15 cellular contexts compared by ENCODE assay signal in the genomic region with DNA sequence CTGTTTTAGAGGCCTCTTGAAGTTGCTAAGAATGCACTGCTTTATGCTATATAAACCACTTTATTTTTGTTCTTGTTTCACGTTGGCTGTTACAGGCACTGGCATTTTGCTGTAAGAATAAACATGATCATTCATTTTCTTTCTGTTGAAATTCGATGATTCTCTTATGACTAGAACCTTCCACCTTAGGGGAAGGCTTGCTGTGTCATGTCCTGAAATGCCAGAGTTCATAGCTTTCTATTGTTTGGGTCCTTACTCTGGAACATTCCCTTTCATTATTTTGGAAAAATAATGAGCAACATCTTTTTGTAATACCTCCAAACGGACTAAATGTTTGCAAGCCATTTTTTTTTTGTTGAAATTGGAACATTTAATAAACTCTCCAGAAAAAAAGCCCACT.
"Had no signal": no experiment of that assay in that cellular context is flagged by ENCODE, and none has a peak within 500 bp of the region (broad histone marks: within the 10 kb centered on the region; RNA-seq: fewer than 3 reads in every experiment).

No MANE protein-coding gene starts in this region.

- H3K27ac Mint-ChIP-seq: activated B cell treated with CpG ODN at 0.5 μM for 24 hours; activated naive CD8-positive, alpha-beta T cell treated with anti-CD3 and anti-CD28 coated beads for 36 hours; endodermal cell; naive thymus-derived CD8-positive, alpha-beta T cell; T-cell had no signal

- H3K27me3 ChIP-seq: dorsolateral prefrontal cortex, heart right ventricle, thyroid gland had no signal

- H3K36me3 Mint-ChIP-seq: activated naive CD8-positive, alpha-beta T cell treated with anti-CD3 and anti-CD28 coated beads for 36 hours; naive thymus-derived CD8-positive, alpha-beta T cell; T-cell had no signal

- ATAC-seq: heart right ventricle; left cardiac atrium; naive thymus-derived CD8-positive, alpha-beta T cell; SK-N-SH treated with all-trans-retinoic acid at 6 μM for 48 hours; T-cell had no signal

- H3K4me3 ChIP-seq: dorsolateral prefrontal cortex, heart right ventricle, thyroid gland had no signal

- DNase-seq: activated B cell treated with CpG ODN at 0.5 μM for 24 hours; activated naive CD8-positive, alpha-beta T cell treated with anti-CD3 and anti-CD28 coated beads for 36 hours; amniotic stem cell; dorsolateral prefrontal cortex; endodermal cell; heart right ventricle; left cardiac atrium; naive thymus-derived CD8-positive, alpha-beta T cell; stimulated activated CD4-positive, alpha-beta T cell treated with anti-CD3 and anti-CD28 coated beads, Interleukin-12 subunit alpha, Interleukin-12 subunit beta, amount 100 ng/mL, for 4 hours; stimulated activated CD4-positive, alpha-beta T cell treated with anti-CD3 and anti-CD28 coated beads, Interleukin-1b, Interleukin-23, amount 100 ng/mL, for 48 hours; stimulated activated CD8-positive, alpha-beta memory T cell treated with anti-CD3 and anti-CD28 coated beads, Interleukin-4, amount 100 ng/mL, for 48 hours; stimulated activated naive CD4-positive, alpha-beta T cell; T-cell; thyroid gland had no signal

- H3K27me3 Mint-ChIP-seq: activated B cell treated with CpG ODN at 0.5 μM for 24 hours; activated naive CD8-positive, alpha-beta T cell treated with anti-CD3 and anti-CD28 coated beads for 36 hours; naive thymus-derived CD8-positive, alpha-beta T cell; T-cell had no signal

- H3K4me1 ChIP-seq: heart right ventricle, thyroid gland had no signal

- H3K9me3 ChIP-seq: thyroid gland had no signal

- H3K27ac ChIP-seq: dorsolateral prefrontal cortex, heart right ventricle, thyroid gland had no signal

- H3K4me1 Mint-ChIP-seq: activated B cell treated with CpG ODN at 0.5 μM for 24 hours; activated naive CD8-positive, alpha-beta T cell treated with anti-CD3 and anti-CD28 coated beads for 36 hours; T-cell had no signal

- H3K4me3 Mint-ChIP-seq: activated B cell treated with CpG ODN at 0.5 μM for 24 hours; activated naive CD8-positive, alpha-beta T cell treated with anti-CD3 and anti-CD28 coated beads for 36 hours; endodermal cell; naive thymus-derived CD8-positive, alpha-beta T cell; T-cell had no signal

- H3K36me3 ChIP-seq: heart right ventricle, thyroid gland had no signal
